Comparison of ENCODE assay signal across 8 cellular contexts in the genomic region with DNA sequence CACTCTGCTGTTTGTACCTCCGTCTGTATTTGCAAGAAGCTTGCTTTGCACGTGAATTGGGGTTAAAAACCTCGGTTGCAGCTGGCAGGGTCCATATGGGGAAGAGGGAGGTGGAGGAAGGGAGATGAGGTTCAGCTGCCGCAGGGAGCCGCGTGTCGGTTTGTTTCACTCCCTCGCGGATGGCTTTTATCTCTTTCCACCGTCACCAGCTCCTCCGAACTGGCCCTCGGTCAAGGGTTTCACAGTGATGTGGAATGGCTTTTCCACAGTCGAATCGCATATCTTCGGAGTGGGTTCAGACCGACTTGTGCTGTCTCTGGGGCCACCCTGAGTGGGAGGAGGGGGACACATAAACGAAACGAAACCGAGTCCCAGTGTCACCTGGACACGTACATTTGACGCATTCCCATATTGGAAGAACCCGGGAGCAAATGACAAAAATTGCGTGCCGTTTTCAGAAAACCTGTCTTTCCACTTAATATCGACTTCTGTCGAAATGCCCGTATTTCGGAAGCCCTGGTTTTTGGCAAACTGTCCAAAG. TPM values are rescaled to one million over a fixed set of nuclear protein-coding genes. Genes with fewer than 3 reads are reported as not detected.
DNase-seq lines count a peak whose midpoint lies in the region; ATAC-seq and TF ChIP-seq lines count a peak whose summit lies in the region.

No MANE protein-coding gene starts in this region.

- H3K9me3 Mint-ChIP-seq in activated naive CD8-positive, alpha-beta T cell treated with anti-CD3 and anti-CD28 coated beads, Interleukin-2, amount 50 U/mL, for 24 hours, result no peaks in the 10 kb centered on the region

- H3K9me3 ChIP-seq in OCI-LY1 (ENCODE audit: low read length) (no peaks in the 10 kb centered on the region), prostate gland (no peaks in the 10 kb centered on the region)

- no peaks in the 10 kb centered on the region for H4K20me1 ChIP-seq in OCI-LY1 (ENCODE audit: insufficient read depth, low read length)

- H3K36me3 ChIP-seq in OCI-LY1 (ENCODE audit: insufficient read depth, low read length) (peaks cover 35% of the 10 kb centered on the region), prostate gland (no peaks in the 10 kb centered on the region)

- peak overlapping the region; percentile 89 for H3K4me3 Mint-ChIP-seq in activated naive CD8-positive, alpha-beta T cell treated with anti-CD3 and anti-CD28 coated beads, Interleukin-2, amount 50 U/mL, for 24 hours

- H3K27ac Mint-ChIP-seq in activated naive CD8-positive, alpha-beta T cell treated with anti-CD3 and anti-CD28 coated beads, Interleukin-2, amount 50 U/mL, for 24 hours, result peak overlapping the region; percentile 89

- no peaks in the 10 kb centered on the region for H3K27me3 ChIP-seq in OCI-LY1 (ENCODE audit: insufficient read depth, low read length)
- H3K27me3 ChIP-seq in prostate gland (replicated peaks; ENCODE audit: insufficient read depth), result no peaks in the 10 kb centered on the region

- H3K9me2 ChIP-seq in OCI-LY1 (ENCODE audit: low read depth, low read length), result no peaks in the 10 kb centered on the region

- H3K79me2 ChIP-seq in OCI-LY1 (ENCODE audit: insufficient read depth, low read length), result peaks cover 21% of the 10 kb centered on the region

- TF ChIP-seq POLR2A in prostate gland (IDR thresholded peaks at IDR 0.05), result no peak

- peaks cover 27% of the 10 kb centered on the region for H3K4me1 Mint-ChIP-seq in activated naive CD8-positive, alpha-beta T cell treated with anti-CD3 and anti-CD28 coated beads, Interleukin-2, amount 50 U/mL, for 24 hours

- no peaks in the 10 kb centered on the region for H3F3A ChIP-seq in OCI-LY1 (ENCODE audit: insufficient read depth, low read length)

- H3K36me3 Mint-ChIP-seq in activated naive CD8-positive, alpha-beta T cell treated with anti-CD3 and anti-CD28 coated beads, Interleukin-2, amount 50 U/mL, for 24 hours (ENCODE audit: low read depth), result peaks cover 21% of the 10 kb centered on the region

- H3K4me2 ChIP-seq in OCI-LY1 (ENCODE audit: low read length), result peak overlapping the region; percentile 93

- no peaks in the 10 kb centered on the region for H3K27me3 Mint-ChIP-seq in activated naive CD8-positive, alpha-beta T cell treated with anti-CD3 and anti-CD28 coated beads, Interleukin-2, amount 50 U/mL, for 24 hours

- WGBS in prostate gland, result 0% methylated on average over 28 of the region's 28 CpGs

- TF ChIP-seq CTCF in OCI-LY1 (IDR thresholded peaks at IDR 0.05; ENCODE audit: low read length), result no peak
- TF ChIP-seq CTCF in prostate gland (IDR thresholded peaks at IDR 0.05), result no peak

- intact Hi-C loops in left ventricle myocardium superior (cut with micrococcal nuclease), result no loop called here
- intact Hi-C loops in prostate gland (cut with DNase I), result no loop called here

- H2AFZ ChIP-seq in OCI-LY1 (ENCODE audit: low read length), result no peak overlapping the region

- H3K27ac ChIP-seq in OCI-LY1 (ENCODE audit: low read depth, low read length, poor library complexity, severe bottlenecking) (peak overlapping the region; percentile 76), prostate gland (peak overlapping the region; percentile 88 to 90)

- peak; percentile 6 for ATAC-seq in activated naive CD8-positive, alpha-beta T cell treated with anti-CD3 and anti-CD28 coated beads, Interleukin-2, amount 50 U/mL, for 24 hours
- ATAC-seq in left ventricle myocardium superior (peak; percentile 58), GM19467 (IDR thresholded peaks at IDR 0.05; ENCODE audit: unreplicated experiment) (no peak)

- peak overlapping the region; percentile 93 for H3K9ac ChIP-seq in OCI-LY1 (ENCODE audit: low read length)

- H3K4me1 ChIP-seq in OCI-LY1 (ENCODE audit: insufficient read depth, low read length, severe bottlenecking) (peaks cover 10% of the 10 kb centered on the region), prostate gland (replicated peaks) (no peaks in the 10 kb centered on the region)

- peak overlapping the region; percentile 95 for H3K4me3 ChIP-seq in OCI-LY1 (ENCODE audit: low read depth, low read length, poor library complexity, severe bottlenecking)
- H3K4me3 ChIP-seq in prostate gland, result peak overlapping the region; percentile 55 to 60

- DNase-seq in AG08395 (ENCODE audit: low spot score) (peak; percentile 11), GM19238 (ENCODE audit: insufficient read length, low spot score) (peak; percentile 10), left ventricle myocardium superior (peak; percentile 46), prostate gland (ENCODE audit: low spot score) (peak; percentile 7), COR-L47 (lab: John Stamatoyannopoulos, UW) (no peak)
- DNase-seq in activated naive CD8-positive, alpha-beta T cell treated with anti-CD3 and anti-CD28 coated beads, Interleukin-2, amount 50 U/mL, for 24 hours, result peak; percentile 22

RNA-seq across cellular contexts. Expression of gene ZBTB33, which starts 0.9 kb away (rescaled TPM):
- total RNA-seq in left ventricle myocardium superior, result 6.4 TPM
- 10 to 100 TPM; 20.5 to 21.3 TPM for total RNA-seq in prostate gland

RNA-seq across cellular contexts. Expression of gene TMEM255A, which starts 59.7 kb away (rescaled TPM):
- total RNA-seq in left ventricle myocardium superior (0.72 TPM), prostate gland (under 1 TPM; 0.18 to 0.62 TPM)
